8 cellular contexts compared by ENCODE assay signal in the genomic region with DNA sequence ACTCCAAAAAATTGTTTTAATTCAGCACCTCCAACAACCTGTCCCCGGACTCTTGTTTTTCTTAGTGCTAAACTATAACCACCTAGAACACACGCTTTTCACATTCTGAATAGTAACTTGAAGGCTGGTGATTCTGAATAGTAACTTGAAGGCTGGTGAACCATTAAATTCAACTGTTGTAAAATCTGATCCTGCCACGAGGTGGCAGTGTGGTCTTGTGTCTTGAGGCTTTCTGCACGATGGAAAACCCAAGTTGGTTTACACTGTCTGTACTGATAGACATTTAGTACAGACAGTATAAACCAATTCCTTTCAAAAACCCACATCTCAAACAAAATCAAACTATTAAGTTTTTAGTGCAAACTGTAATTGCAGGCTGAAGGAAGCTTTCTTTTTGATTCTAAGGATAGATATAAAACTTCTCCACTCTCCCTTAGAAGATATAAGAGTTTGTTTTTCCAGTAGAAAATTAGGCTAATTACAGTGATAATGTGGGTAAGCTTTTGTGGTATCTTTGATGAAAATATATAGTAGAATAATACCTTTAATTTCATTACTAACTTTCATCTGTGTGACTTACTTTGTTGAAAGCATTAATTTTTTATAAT. TPM values are rescaled to one million over a fixed set of nuclear protein-coding genes. Genes with fewer than 3 reads are reported as not detected.
DNase-seq lines count a peak whose midpoint lies in the region; ATAC-seq and TF ChIP-seq lines count a peak whose summit lies in the region.

No MANE protein-coding gene starts in this region.

- intact Hi-C loops in heart left ventricle (cut with DNase I) = loop anchor here (1.0 to 10.0 kb wide), 5 partner anchors 547 to 1183 kb away; no protein-coding TSS in a partner anchor

- WGBS in heart left ventricle, 4 donors = 4 to 10% (median 8%) methylated on average over 4 of the region's 4 CpGs

- peak; percentile 76 for DNase-seq in GM10248 (ENCODE audit: extremely low spot score)
- peak; percentile 50 for DNase-seq in NCI-H1092 (lab: John Stamatoyannopoulos, UW)
- peak; percentile 63 for DNase-seq in SKM-1 (lab: John Stamatoyannopoulos, UW; ENCODE audit: unreplicated experiment)
- peak; percentile 41 for DNase-seq in activated naive CD8-positive, alpha-beta T cell treated with anti-CD3 and anti-CD28 coated beads, Interleukin-2, amount 50 U/mL, for 16 hours (ENCODE audit: low read depth, low spot score)
- peak in 4 of 5 donors; percentile 47 to 73 (median 66) for DNase-seq in heart left ventricle
- peak; percentile 86 for DNase-seq in putamen (ENCODE audit: low spot score)

- H3K36me3 ChIP-seq in heart left ventricle = no peaks in the 10 kb centered on the region

- peak; percentile 81 for TF ChIP-seq CTCF in GM10248 (IDR thresholded peaks at IDR 0.05; ENCODE audit: control extremely low read depth, extremely low read depth, low read depth, missing control alignments)
- peak; percentile 68 to 88 (median 81) for TF ChIP-seq CTCF in heart left ventricle (IDR thresholded peaks at IDR 0.05)

- CTCF ChIA-PET in GM10248 (lab: Yijun Ruan, JAX) = interaction anchor here (1.0 to 4.2 kb wide), 20 partner anchors 9 to 1582 kb away, joined by 3 to 91 read pairs (median 4); no protein-coding TSS in a partner anchor

- no peaks in the 10 kb centered on the region for H3K27me3 ChIP-seq in heart left ventricle

- H3K27ac ChIP-seq in heart left ventricle = no peak overlapping the region

- TF ChIP-seq POLR2A in heart left ventricle (IDR thresholded peaks at IDR 0.05) = no peak

- H3K9me3 ChIP-seq in heart left ventricle = peaks cover 0 to 20% (median 9%) of the 10 kb centered on the region in 12 donors

- no peak overlapping the region for H3K4me3 ChIP-seq in heart left ventricle

- POLR2A ChIA-PET in GM10248 (lab: Yijun Ruan, JAX) = no interaction called here

- peak; percentile 12 to 76 (median 68) for ATAC-seq in heart left ventricle
- ATAC-seq in HG03025 (IDR thresholded peaks at IDR 0.05; ENCODE audit: low FRiP score, unreplicated experiment) = no peak
- ATAC-seq in HG02870 (IDR thresholded peaks at IDR 0.05; ENCODE audit: unreplicated experiment) = no peak

- H3K4me1 ChIP-seq in heart left ventricle = peaks cover 0 to 12% (median 0%) of the 10 kb centered on the region in 12 donors

RNA-seq across cellular contexts. Expression of gene VAPA, which starts 57.6 kb away (rescaled TPM):
- 100 to 1,000 TPM; 186 to 289 (median 219) TPM for total RNA-seq in heart left ventricle
- 100 to 1,000 TPM; 107 to 186 TPM for polyA plus RNA-seq in heart left ventricle

Comparison
In these comparisons a context has a peak if more than half of its experiments do, and no peak if none do; other contexts are left out.
1. ATAC-seq: peak in heart left ventricle (4 of 4); none in HG03025 (single experiment) and HG02870 (single experiment).
2. Peak in every context shown above with its lines, with median percentiles within 50 percentile points of each other: DNase-seq.